Comparison of ENCODE assay signal across 8 cellular contexts in genomic region chr9:134406366-134407122, GRCh38.
DNase-seq lines count a peak whose midpoint lies in the region; ATAC-seq and TF ChIP-seq lines count a peak whose summit lies in the region.

No MANE protein-coding gene starts in this region.

- DNase-seq in GM06990 (ENCODE audit: extremely low read depth, insufficient read length) (no peak), PC-9 (peak; percentile 65 to 82), esophagus muscularis mucosa (ENCODE audit: extremely low spot score) (no peak), sciatic nerve (ENCODE audit: low spot score) (no peak), GF-D8 (lab: John Stamatoyannopoulos, UW) (no peak), T-helper 9 cell (no peak), SW 1271 (lab: John Stamatoyannopoulos, UW) (no peak), NOMO-1 treated with DMSO at 0.1 percent for 48 hours (lab: John Stamatoyannopoulos, UW; ENCODE audit: unreplicated experiment) (no peak)

- WGBS in esophagus muscularis mucosa, result 47% methylated on average over 19 of the region's 23 CpGs

- no peak overlapping the region for H2AFZ ChIP-seq in PC-9

- H3K9me2 ChIP-seq in PC-9 (ENCODE audit: insufficient read depth), result no peaks in the 10 kb centered on the region

- H3K27me3 ChIP-seq in GM06990 (replicated peaks; ENCODE audit: control insufficient read depth, insufficient read depth, low read length) (no peaks in the 10 kb centered on the region), PC-9 (ENCODE audit: insufficient read depth, low read depth) (no peaks in the 10 kb centered on the region), esophagus muscularis mucosa (no peaks in the 10 kb centered on the region)

- peak; percentile 6 for ATAC-seq in sciatic nerve

- H3K27ac ChIP-seq in PC-9 (peak overlapping the region; percentile 97), esophagus muscularis mucosa (replicated peaks in 1 of 4) (peak overlapping the region; percentile 71 to 79 (median 74))

- H3K4me1 ChIP-seq in PC-9 (replicated peaks; ENCODE audit: insufficient read depth) (peaks cover 72% of the 10 kb centered on the region), esophagus muscularis mucosa (peaks cover 93 to 100% (median 100%) of the 10 kb centered on the region in 4 donors)

- POLR2A ChIA-PET in PC-9 (lab: Charles Lee; ENCODE audit: unreplicated experiment), result interaction anchor here (0.6 to 1.3 kb wide), 8 partner anchors 28 to 130 kb away, joined by 3 to 7 read pairs (median 4); no protein-coding TSS in a partner anchor

- no peak for TF ChIP-seq EP300 in esophagus muscularis mucosa (IDR thresholded peaks at IDR 0.05)

- H3K4me3 ChIP-seq in GM06990 (replicated peaks; ENCODE audit: low read depth, low read length), result peak overlapping the region; percentile 43
- H3K4me3 ChIP-seq in PC-9, result peak overlapping the region; percentile 47
- peak overlapping the region; percentile 27 to 47 (median 39) for H3K4me3 ChIP-seq in esophagus muscularis mucosa

- H3K9me3 ChIP-seq in PC-9 (ENCODE audit: insufficient read depth, low read depth) (no peaks in the 10 kb centered on the region), esophagus muscularis mucosa (no peaks in the 10 kb centered on the region)

- CTCF ChIA-PET in PC-9 (lab: Charles Lee), result interaction anchor here (1.2 to 1.4 kb wide), 2 partner anchors 22 to 29 kb away, joined by 3 to 4 read pairs; no protein-coding TSS in a partner anchor

- peaks cover 66% of the 10 kb centered on the region for H3K79me2 ChIP-seq in PC-9 (ENCODE audit: low read depth)

- no peaks in the 10 kb centered on the region for H4K20me1 ChIP-seq in PC-9 (ENCODE audit: insufficient read depth)

- intact Hi-C loops in PC-9 (cut with micrococcal nuclease; ENCODE audit: unreplicated experiment) (loop anchor here (1.0 kb wide), 2 partner anchors 26 to 49 kb away; no protein-coding TSS in a partner anchor), esophagus muscularis mucosa (cut with DNase I) (no loop called here), sciatic nerve (cut with DNase I) (no loop called here)

- H3K4me2 ChIP-seq in PC-9, result peak overlapping the region; percentile 81

- TSS peak; percentile 73 for BruUV-seq in PC-9 (replicated peaks; lab: Mats Ljungman, UMichigan)

- peaks cover 26% of the 10 kb centered on the region; the same call in 1 of the 2 replicates for H3F3A ChIP-seq in PC-9 (ENCODE audit: insufficient read depth, low read depth)

- TF ChIP-seq CTCF in GM06990 (IDR thresholded peaks at IDR 0.05; ENCODE audit: insufficient read depth, low read length, poor library complexity, severe bottlenecking), result no peak
- no peak for TF ChIP-seq CTCF in PC-9 (conservative IDR thresholded peaks at IDR 0.05)
- no peak for TF ChIP-seq CTCF in esophagus muscularis mucosa (IDR thresholded peaks at IDR 0.05)

- TF ChIP-seq POLR2A in esophagus muscularis mucosa (IDR thresholded peaks at IDR 0.05; ENCODE audit: low read depth), result no peak

- H3K36me3 ChIP-seq in GM06990 (ENCODE audit: control insufficient read depth, insufficient read depth, low read length) (peaks cover 36% of the 10 kb centered on the region), PC-9 (ENCODE audit: low read depth) (no peaks in the 10 kb centered on the region), esophagus muscularis mucosa (peaks cover 0 to 43% (median 27%) of the 10 kb centered on the region in 4 donors)

Comparison
In these comparisons a context has a peak if more than half of its experiments do, and no peak if none do; other contexts are left out.
1. DNase-seq: peak in PC-9 (2 of 2); none in GM06990 (single experiment), esophagus muscularis mucosa (single experiment), sciatic nerve (single experiment), GF-D8 (single experiment), T-helper 9 cell (single experiment), SW 1271 (0 of 2) and NOMO-1 treated with DMSO at 0.1 percent for 48 hours (single experiment).
2. Peak in every context shown above with its lines, with median percentiles within 50 percentile points of each other: H3K4me3 ChIP-seq.